In the genomic region with DNA sequence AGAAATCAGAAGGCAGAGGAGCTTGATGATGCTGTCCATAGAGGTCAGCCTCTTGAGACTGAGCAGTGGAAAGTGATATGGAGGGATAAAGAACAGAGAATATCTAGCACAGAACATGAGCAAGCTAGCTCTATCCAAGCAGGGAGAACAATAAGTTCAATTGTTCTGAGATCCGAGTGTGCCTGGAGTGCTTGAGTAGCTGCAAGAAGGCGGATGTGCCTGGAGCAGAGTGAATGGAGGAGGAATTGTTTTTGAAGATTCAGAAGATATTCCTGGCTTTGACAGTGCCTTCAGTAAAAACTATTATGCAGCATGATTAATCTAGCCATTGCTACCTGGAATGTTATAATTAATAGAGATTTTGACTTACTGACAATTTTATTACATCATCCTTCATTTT, we compare ENCODE assay signal across 19 cellular contexts.
"Had no signal": no experiment of that assay in that cellular context is flagged by ENCODE, and none has a peak within 500 bp of the region (broad histone marks: within the 10 kb centered on the region; RNA-seq: fewer than 3 reads in every experiment).

No MANE protein-coding gene starts in this region.

- H3K36me3 ChIP-seq: left ventricle myocardium inferior, neutrophil, suprapubic skin, tibial artery had no signal

- H3K27ac ChIP-seq: coronary artery, left ventricle myocardium inferior, neutrophil, suprapubic skin, tibial artery had no signal

- H3K4me3 ChIP-seq: coronary artery, left ventricle myocardium inferior, lung, mucosa of descending colon, suprapubic skin, tibial artery had no signal

- H3K9me3 ChIP-seq: left ventricle myocardium inferior, mucosa of descending colon, neutrophil, suprapubic skin, tibial artery had no signal

- H3K27me3 ChIP-seq: neutrophil, suprapubic skin, tibial artery had no signal

- ATAC-seq: left cardiac atrium; mucosa of descending colon; naive thymus-derived CD8-positive, alpha-beta T cell; right cardiac atrium had no signal

- DNase-seq: effector CD4-positive, alpha-beta T cell; endodermal cell; erythroblast; immature natural killer cell; kidney; left cardiac atrium; left ventricle myocardium inferior; mucosa of descending colon; naive thymus-derived CD8-positive, alpha-beta T cell; right cardiac atrium; small intestine; stimulated activated CD4-positive, alpha-beta T cell treated with anti-CD3 and anti-CD28 coated beads, Interleukin-12 subunit alpha, Interleukin-12 subunit beta, amount 100 ng/mL, for 4 hours; stimulated activated CD4-positive, alpha-beta T cell treated with anti-CD3 and anti-CD28 coated beads, Interleukin-2, amount 100 ng/mL, for 48 hours; stimulated activated naive CD4-positive, alpha-beta T cell treated with Interleukin-2 at 50 U/mL for 16 hours; tibial artery had no signal

- H3K4me1 ChIP-seq: left ventricle myocardium inferior, suprapubic skin, tibial artery had no signal
